Comparison of ENCODE assay signal across 1 cellular context in the genomic region with DNA sequence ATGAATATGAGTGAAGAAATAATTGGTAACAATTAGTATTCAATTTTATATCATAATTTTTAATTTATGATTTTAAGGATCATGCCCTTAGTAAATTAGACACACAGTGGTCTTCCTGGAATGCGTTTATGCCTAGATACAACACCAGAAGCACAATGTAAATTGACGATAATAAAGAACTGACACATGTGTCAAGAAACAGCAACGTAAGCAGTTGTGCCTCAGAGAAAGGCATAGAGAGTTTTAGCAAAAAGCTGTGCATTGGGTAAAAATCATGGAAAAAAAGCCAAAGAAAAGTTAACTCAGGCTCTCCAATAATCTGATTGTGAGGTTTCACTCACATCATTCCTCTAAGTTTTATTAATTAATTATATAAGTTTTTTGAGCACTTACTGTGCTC.
A peak's percentile ranks its signal among the peaks of the same experiment; 100 is the strongest.
TF ChIP-seq lines count a peak whose summit lies in the region.

No MANE protein-coding gene starts in this region.

TF ChIP-seq in HepG2, 621 proteins besides CTCF, POLR2A, EP300 and RAD21:
- peak; percentile 40 to 67; a peak in 3 of 4 replicates for TF ChIP-seq MAFK (conservative IDR thresholded peaks at IDR 0.05 in 1 of 2, IDR thresholded peaks at IDR 0.05 in 1 of 2; ENCODE audit: low read length in 2 of 2)
- TF ChIP-seq, protein P1, sequence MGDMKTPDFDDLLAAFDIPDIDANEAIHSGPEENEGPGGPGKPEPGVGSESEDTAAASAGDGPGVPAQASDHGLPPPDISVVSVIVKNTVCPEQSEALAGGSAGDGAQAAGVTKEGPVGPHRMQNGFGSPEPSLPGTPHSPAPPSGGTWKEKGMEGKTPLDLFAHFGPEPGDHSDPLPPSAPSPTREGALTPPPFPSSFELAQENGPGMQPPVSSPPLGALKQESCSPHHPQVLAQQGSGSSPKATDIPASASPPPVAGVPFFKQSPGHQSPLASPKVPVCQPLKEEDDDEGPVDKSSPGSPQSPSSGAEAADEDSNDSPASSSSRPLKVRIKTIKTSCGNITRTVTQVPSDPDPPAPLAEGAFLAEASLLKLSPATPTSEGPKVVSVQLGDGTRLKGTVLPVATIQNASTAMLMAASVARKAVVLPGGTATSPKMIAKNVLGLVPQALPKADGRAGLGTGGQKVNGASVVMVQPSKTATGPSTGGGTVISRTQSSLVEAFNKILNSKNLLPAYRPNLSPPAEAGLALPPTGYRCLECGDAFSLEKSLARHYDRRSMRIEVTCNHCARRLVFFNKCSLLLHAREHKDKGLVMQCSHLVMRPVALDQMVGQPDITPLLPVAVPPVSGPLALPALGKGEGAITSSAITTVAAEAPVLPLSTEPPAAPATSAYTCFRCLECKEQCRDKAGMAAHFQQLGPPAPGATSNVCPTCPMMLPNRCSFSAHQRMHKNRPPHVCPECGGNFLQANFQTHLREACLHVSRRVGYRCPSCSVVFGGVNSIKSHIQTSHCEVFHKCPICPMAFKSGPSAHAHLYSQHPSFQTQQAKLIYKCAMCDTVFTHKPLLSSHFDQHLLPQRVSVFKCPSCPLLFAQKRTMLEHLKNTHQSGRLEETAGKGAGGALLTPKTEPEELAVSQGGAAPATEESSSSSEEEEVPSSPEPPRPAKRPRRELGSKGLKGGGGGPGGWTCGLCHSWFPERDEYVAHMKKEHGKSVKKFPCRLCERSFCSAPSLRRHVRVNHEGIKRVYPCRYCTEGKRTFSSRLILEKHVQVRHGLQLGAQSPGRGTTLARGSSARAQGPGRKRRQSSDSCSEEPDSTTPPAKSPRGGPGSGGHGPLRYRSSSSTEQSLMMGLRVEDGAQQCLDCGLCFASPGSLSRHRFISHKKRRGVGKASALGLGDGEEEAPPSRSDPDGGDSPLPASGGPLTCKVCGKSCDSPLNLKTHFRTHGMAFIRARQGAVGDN (CRISPR knock-in tag; IDR thresholded peaks at IDR 0.05), result no peak
- peak; percentile 61 for TF ChIP-seq MAFF (IDR thresholded peaks at IDR 0.05; ENCODE audit: low read depth, low read length)
TF ChIP-seq in HepG2: peak in this region for 2.
